8 cellular contexts compared by ENCODE assay signal in the genomic region with DNA sequence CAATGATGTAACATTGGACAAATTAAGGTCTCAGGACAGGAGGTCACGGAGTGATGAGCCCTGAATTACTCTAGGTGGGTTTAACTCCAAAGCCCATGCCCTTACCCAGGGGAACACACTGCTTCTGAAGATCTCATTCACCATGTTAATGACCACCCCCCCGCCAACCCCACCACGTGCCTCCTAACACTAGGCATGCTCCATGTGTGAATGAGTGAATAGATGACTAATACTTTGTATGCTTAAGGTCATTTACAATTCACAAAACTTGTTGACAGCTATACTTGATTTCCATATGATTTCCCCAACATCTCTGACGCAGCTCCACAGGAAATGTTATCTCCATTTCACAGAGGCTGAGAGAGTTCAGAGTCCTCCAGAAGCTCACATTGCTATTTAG.
DNase-seq lines count a peak whose midpoint lies in the region; ATAC-seq and TF ChIP-seq lines count a peak whose summit lies in the region.
"Not testable (repeated sequence)": the region's sequence is repeated elsewhere in the genome, so short reads cannot be mapped to it uniquely, and the experiment has no call there.

No MANE protein-coding gene starts in this region.

- H3K27ac ChIP-seq in endodermal cell (ENCODE audit: low read depth, low read length); heart right ventricle; spleen: not testable (repeated sequence)

- not testable (repeated sequence) for TF ChIP-seq CTCF in endodermal cell (conservative IDR thresholded peaks at IDR 0.05); heart right ventricle (IDR thresholded peaks at IDR 0.05); spleen (IDR thresholded peaks at IDR 0.05 in 8 of 11, conservative IDR thresholded peaks at IDR 0.05 in 3 of 11)

- not testable (repeated sequence) for ATAC-seq in activated CD4-positive, alpha-beta T cell treated with anti-CD3 and anti-CD28 coated beads for 36 hours
- peak in 1 of 8 donors; percentile 42 for ATAC-seq in heart right ventricle

- WGBS in endodermal cell (ENCODE audit: insufficient coverage in 1 of 2, insufficient read length in 1 of 2), 2 experiments = 49% methylated on average over 2 of the region's 4 CpGs; no CpG with 5 or more reads in 1 of the 2 experiments
- 67 to 69% methylated on average over 3 of the region's 4 CpGs for WGBS in heart right ventricle, 2 donors
- 70 to 81% (median 79%) methylated on average over 3 of the region's 4 CpGs for WGBS in spleen, 5 donors

- not testable (repeated sequence) for H3K4me3 ChIP-seq in endodermal cell (ENCODE audit: low read length); heart right ventricle; spleen

- H3K27me3 ChIP-seq in endodermal cell (ENCODE audit: control insufficient read depth, insufficient read depth, low read length, poor library complexity, severe bottlenecking); spleen (replicated peaks in 1 of 7): not testable (repeated sequence)
- H3K27me3 ChIP-seq in heart right ventricle = peaks cover 0 to 11% (median 3%) of the 10 kb centered on the region in 7 donors

- H3K4me1 ChIP-seq in endodermal cell (ENCODE audit: control insufficient read depth, insufficient read depth, low read length); heart right ventricle; spleen: not testable (repeated sequence)

- H3K27ac Mint-ChIP-seq in activated CD4-positive, alpha-beta T cell treated with anti-CD3 and anti-CD28 coated beads for 36 hours; endodermal cell: not testable (repeated sequence)

- in situ Hi-C loops in ACHN (cut with HindIII; ENCODE audit: low pct_ligation_motif_present, low pct_unique_long_range_greater_than_20kb, low sequenced_read_pairs) = not testable (repeated sequence)

- H3K9me3 Mint-ChIP-seq in activated CD4-positive, alpha-beta T cell treated with anti-CD3 and anti-CD28 coated beads for 36 hours (ENCODE audit: low read depth); endodermal cell: not testable (repeated sequence)

- CTCF ChIA-PET in activated CD4-positive, alpha-beta T cell treated with anti-CD3 and anti-CD28 coated beads for 36 hours (lab: Charles Lee) = not testable (repeated sequence)

- POLR2A ChIA-PET in activated CD4-positive, alpha-beta T cell treated with anti-CD3 and anti-CD28 coated beads for 36 hours (lab: Charles Lee) = not testable (repeated sequence)

- H3K9ac ChIP-seq in endodermal cell (ENCODE audit: extremely low read depth, low read length, poor library complexity, severe bottlenecking) = not testable (repeated sequence)

- intact Hi-C loops in activated CD4-positive, alpha-beta T cell treated with anti-CD3 and anti-CD28 coated beads for 36 hours (cut with DNase I, micrococcal nuclease); heart right ventricle (cut with DNase I); spleen (cut with DNase I; ENCODE audit: low total_unique reads): not testable (repeated sequence)

- not testable (repeated sequence) for H3K9me3 ChIP-seq in endodermal cell (ENCODE audit: control insufficient read depth, low read length); heart right ventricle; spleen

- DNase-seq in ACHN = peak; percentile 0
- peak; percentile 0 for DNase-seq in LoVo (ENCODE audit: low spot score)
- DNase-seq in activated CD4-positive, alpha-beta T cell treated with anti-CD3 and anti-CD28 coated beads for 36 hours = peak; percentile 3
- DNase-seq in activated naive CD4-positive, alpha-beta T cell treated with anti-CD3 and anti-CD28 coated beads, Interleukin-2, amount 50 U/mL, for 16 hours = peak; percentile 2
- peak; percentile 59 for DNase-seq in endodermal cell
- DNase-seq in heart right ventricle = peak; percentile 0 to 6
- DNase-seq in lung microvascular endothelial cell (ENCODE audit: low read depth in 2 of 2) = peak; percentile 37 to 56
- peak; percentile 34 for DNase-seq in spleen

- not testable (repeated sequence) for H3K27me3 Mint-ChIP-seq in activated CD4-positive, alpha-beta T cell treated with anti-CD3 and anti-CD28 coated beads for 36 hours; endodermal cell (ENCODE audit: insufficient read depth)

- not testable (repeated sequence) for H3K4me1 Mint-ChIP-seq in activated CD4-positive, alpha-beta T cell treated with anti-CD3 and anti-CD28 coated beads for 36 hours; endodermal cell

- H3K36me3 Mint-ChIP-seq in activated CD4-positive, alpha-beta T cell treated with anti-CD3 and anti-CD28 coated beads for 36 hours (ENCODE audit: low read depth); endodermal cell (ENCODE audit: low read depth): not testable (repeated sequence)

- TF ChIP-seq POLR2A in spleen (IDR thresholded peaks at IDR 0.05) = not testable (repeated sequence)

- not testable (repeated sequence) for H3K4me3 Mint-ChIP-seq in activated CD4-positive, alpha-beta T cell treated with anti-CD3 and anti-CD28 coated beads for 36 hours; endodermal cell

- H3K36me3 ChIP-seq in endodermal cell (ENCODE audit: control insufficient read depth, insufficient read depth, low read length); heart right ventricle; spleen: not testable (repeated sequence)

Comparison
In these comparisons a context has a peak if more than half of its experiments do, and no peak if none do; other contexts are left out.
1. DNase-seq: peak in every context shown above with its lines; median percentile 59 in endodermal cell; 46 in lung microvascular endothelial cell; 34 in spleen; 3 in activated CD4-positive, alpha-beta T cell treated with anti-CD3 and anti-CD28 coated beads for 36 hours; 3 in heart right ventricle; 2 in activated naive CD4-positive, alpha-beta T cell treated with anti-CD3 and anti-CD28 coated beads, Interleukin-2, amount 50 U/mL, for 16 hours; 0 in ACHN; 0 in LoVo.